Comparison of ENCODE assay signal across 11 cellular contexts in genomic region chr2:45439788-45440773, GRCh38.
DNase-seq lines count a peak whose midpoint lies in the region; ATAC-seq and TF ChIP-seq lines count a peak whose summit lies in the region.
"Had no signal": no experiment of that assay in that cellular context is flagged by ENCODE, and none has a peak within 500 bp of the region (broad histone marks: within the 10 kb centered on the region; RNA-seq: fewer than 3 reads in every experiment).

No MANE protein-coding gene starts in this region.

- no peak overlapping the region for H3K4me3 ChIP-seq in AG04449 (ENCODE audit: low read depth, low read length)
- H3K4me3 ChIP-seq: left lung had no signal

- DNase-seq in AG04449 (ENCODE audit: low read depth, low spot score) (no peak), head of caudate nucleus (no peak), type B pancreatic cell (ENCODE audit: extremely low spot score, unreplicated experiment) (no peak), C1 segment of cervical spinal cord (lab: John Stamatoyannopoulos, UW) (no peak)
- no peak for DNase-seq in activated CD4-positive, alpha-beta memory T cell treated with anti-CD3 and anti-CD28 coated beads for 36 hours
- DNase-seq: activated naive CD4-positive, alpha-beta T cell treated with anti-CD3 and anti-CD28 coated beads, Interleukin-2, amount 50 U/mL, for 16 hours; left lung; NCI-H510A treated with DMSO at 0.1 percent for 48 hours had no signal

- H3K27me3 Mint-ChIP-seq in activated CD4-positive, alpha-beta memory T cell treated with anti-CD3 and anti-CD28 coated beads for 36 hours = no peaks in the 10 kb centered on the region
- no peaks in the 10 kb centered on the region for H3K27me3 Mint-ChIP-seq in type B pancreatic cell

- no peak overlapping the region for H3K27ac Mint-ChIP-seq in activated CD4-positive, alpha-beta memory T cell treated with anti-CD3 and anti-CD28 coated beads for 36 hours
- H3K27ac Mint-ChIP-seq in type B pancreatic cell = no peak overlapping the region

- TF ChIP-seq CTCF in AG04449 (IDR thresholded peaks at IDR 0.05; ENCODE audit: insufficient read depth, low read length, missing control alignments) (peak; percentile 29), VCaP (conservative IDR thresholded peaks at IDR 0.05) (peak; percentile 40; the same call in 1 of the 2 replicates), type B pancreatic cell (conservative IDR thresholded peaks at IDR 0.05) (no peak)

- CTCF ChIA-PET in AG04449 (lab: Yijun Ruan, JAX) = interaction anchor here (0.6 to 1.6 kb wide), 4 partner anchors 36 to 459 kb away, joined by 3 to 7 read pairs (median 3); no protein-coding TSS in a partner anchor
- CTCF ChIA-PET in activated CD4-positive, alpha-beta memory T cell treated with anti-CD3 and anti-CD28 coated beads for 36 hours (lab: Charles Lee) = interaction anchor here (0.6 kb wide), 1 partner anchor 1072 kb away, joined by 3 read pairs; no protein-coding TSS in a partner anchor

- H3K9me3 Mint-ChIP-seq in activated CD4-positive, alpha-beta memory T cell treated with anti-CD3 and anti-CD28 coated beads for 36 hours = peaks cover 8% of the 10 kb centered on the region
- H3K9me3 Mint-ChIP-seq in type B pancreatic cell = no peaks in the 10 kb centered on the region

- no peak overlapping the region for H3K27ac ChIP-seq in VCaP
- H3K27ac ChIP-seq: left lung had no signal

- intact Hi-C loops in activated CD4-positive, alpha-beta memory T cell treated with anti-CD3 and anti-CD28 coated beads for 36 hours (cut with micrococcal nuclease) = no loop called here
- intact Hi-C loops in head of caudate nucleus (cut with DNase I) = no loop called here

- H3K4me1 Mint-ChIP-seq in activated CD4-positive, alpha-beta memory T cell treated with anti-CD3 and anti-CD28 coated beads for 36 hours (ENCODE audit: low read depth) = peaks cover 4% of the 10 kb centered on the region
- H3K4me1 Mint-ChIP-seq in type B pancreatic cell (ENCODE audit: unreplicated experiment) = peaks cover 4% of the 10 kb centered on the region

- peaks cover 23% of the 10 kb centered on the region for H3K36me3 Mint-ChIP-seq in activated CD4-positive, alpha-beta memory T cell treated with anti-CD3 and anti-CD28 coated beads for 36 hours
- H3K36me3 Mint-ChIP-seq in type B pancreatic cell = peaks cover 15% of the 10 kb centered on the region

- POLR2A ChIA-PET in AG04449 (lab: Yijun Ruan, JAX) = no interaction called here
- POLR2A ChIA-PET in activated CD4-positive, alpha-beta memory T cell treated with anti-CD3 and anti-CD28 coated beads for 36 hours (lab: Charles Lee) = no interaction called here

- H3K4me3 Mint-ChIP-seq in activated CD4-positive, alpha-beta memory T cell treated with anti-CD3 and anti-CD28 coated beads for 36 hours = no peak overlapping the region
- H3K4me3 Mint-ChIP-seq in type B pancreatic cell = no peak overlapping the region

- ATAC-seq in GM19025 (IDR thresholded peaks at IDR 0.05; ENCODE audit: low read depth, unreplicated experiment) = peak; percentile 75
- peak; percentile 82 for ATAC-seq in HG03025 (IDR thresholded peaks at IDR 0.05; ENCODE audit: low FRiP score, unreplicated experiment)
- ATAC-seq: left lung had no signal
